ENCODE assay signal across 18 cellular contexts in the genomic region with DNA sequence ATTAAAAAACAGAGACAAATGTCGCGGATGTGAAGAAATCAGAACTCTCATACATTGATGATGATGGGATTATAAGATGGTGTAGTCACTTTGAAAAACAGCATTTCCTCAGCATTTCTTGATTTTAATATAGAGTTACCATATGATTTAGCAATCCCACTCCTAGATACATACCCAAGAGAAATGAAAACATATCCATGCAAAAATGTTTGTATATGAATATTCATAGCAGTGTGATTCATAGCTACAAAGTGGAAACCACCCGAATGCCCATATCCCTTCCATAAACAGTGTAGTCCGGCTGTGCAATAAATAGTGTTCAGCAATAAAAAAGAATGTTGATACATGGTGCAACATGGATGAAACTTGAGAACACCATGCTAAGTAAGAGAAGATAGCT. TPM values are rescaled to one million over a fixed set of nuclear protein-coding genes. Genes with fewer than 3 reads are reported as not detected.
A peak's percentile ranks its signal among the peaks of the same experiment; 100 is the strongest.
DNase-seq lines count a peak whose midpoint lies in the region; ATAC-seq and TF ChIP-seq lines count a peak whose summit lies in the region.
"Had no signal": no experiment of that assay in that cellular context is flagged by ENCODE, and none has a peak within 500 bp of the region (broad histone marks: within the 10 kb centered on the region; RNA-seq: fewer than 3 reads in every experiment).

No MANE protein-coding gene starts in this region.

- H3K36me3 Mint-ChIP-seq in memory B cell (peaks cover 12% of the 10 kb centered on the region), mesothelial cell of epicardium (peaks cover 25% of the 10 kb centered on the region)

- H3K4me3 Mint-ChIP-seq in memory B cell (no peak overlapping the region), mesothelial cell of epicardium (no peak overlapping the region)
- H3K4me3 Mint-ChIP-seq: CD14-positive monocyte had no signal

- H3K4me1 Mint-ChIP-seq in memory B cell (peaks cover 4% of the 10 kb centered on the region), mesothelial cell of epicardium (no peaks in the 10 kb centered on the region)
- H3K4me1 Mint-ChIP-seq: CD14-positive monocyte had no signal

- no peak overlapping the region for H3K4me3 ChIP-seq in AG09309 (ENCODE audit: control insufficient read depth, low read depth, low read length)

- ATAC-seq in HG03432 (IDR thresholded peaks at IDR 0.05; ENCODE audit: unreplicated experiment), result peak; percentile 43
- ATAC-seq in memory B cell (ENCODE audit: low read depth), result no peak
- no peak for ATAC-seq in GM18861 (IDR thresholded peaks at IDR 0.05; ENCODE audit: unreplicated experiment)
- no peak for ATAC-seq in GM19035 (IDR thresholded peaks at IDR 0.05; ENCODE audit: unreplicated experiment)
- ATAC-seq: Panc1 had no signal

- DNase-seq in AG09309 (ENCODE audit: low read depth) (peak; percentile 3), dedifferentiated amniotic fluid mesenchymal stem cell (ENCODE audit: extremely low spot score) (peak; percentile 46), memory B cell (ENCODE audit: low spot score in 2 of 2) (no peak), iPS-NIHi11 (ENCODE audit: low spot score) (no peak), mesothelial cell of epicardium (ENCODE audit: low spot score in 2 of 2, unreplicated experiment in 2 of 2) (no peak)
- DNase-seq: DMS79 treated with DMSO at 0.1 percent for 48 hours, GOT3, Kasumi-1, NCI-H1092 treated with DMSO at 0.1 percent for 48 hours, NCI-H146, NCI-H2029 treated with DMSO at 0.1 percent for 48 hours, NCI-H2171 treated with DMSO at 0.1 percent for 48 hours, NCI-H446 treated with DMSO at 0.1 percent for 48 hours had no signal

- no peaks in the 10 kb centered on the region for H3K9me3 Mint-ChIP-seq in memory B cell
- H3K9me3 Mint-ChIP-seq in mesothelial cell of epicardium, result peaks cover 13% of the 10 kb centered on the region

- no peaks in the 10 kb centered on the region for H3K27me3 Mint-ChIP-seq in memory B cell
- H3K27me3 Mint-ChIP-seq in mesothelial cell of epicardium (ENCODE audit: low read depth), result no peaks in the 10 kb centered on the region

- H3K27ac Mint-ChIP-seq in memory B cell, result peak overlapping the region; percentile 4
- no peak overlapping the region for H3K27ac Mint-ChIP-seq in mesothelial cell of epicardium
- H3K27ac Mint-ChIP-seq: CD14-positive monocyte had no signal

- TF ChIP-seq CTCF in AG09309 (IDR thresholded peaks at IDR 0.05; ENCODE audit: control insufficient read depth, insufficient read depth, low read depth, low read length, missing control alignments) (no peak), mesothelial cell of epicardium (IDR thresholded peaks at IDR 0.05; ENCODE audit: unreplicated experiment) (no peak)

RNA-seq across cellular contexts. Expression of gene DPY19L3, which starts 44.6 kb away (rescaled TPM):
- total RNA-seq in mesothelial cell of epicardium, result 107 to 111 TPM (median 109 TPM) in 3 replicates

Comparison
In these comparisons a context has a peak if more than half of its experiments do, and no peak if none do; other contexts are left out.
1. DNase-seq: peak in AG09309 (single experiment) and dedifferentiated amniotic fluid mesenchymal stem cell (single experiment); none in memory B cell (0 of 2), iPS-NIHi11 (single experiment) and mesothelial cell of epicardium (0 of 2).